13 cellular contexts compared by ENCODE assay signal in genomic region chr17:29078183-29079045, GRCh38. TPM values are rescaled to one million over a fixed set of nuclear protein-coding genes. Genes with fewer than 3 reads are reported as not detected.
A peak's percentile ranks its signal among the peaks of the same experiment; 100 is the strongest.
DNase-seq lines count a peak whose midpoint lies in the region; ATAC-seq and TF ChIP-seq lines count a peak whose summit lies in the region.
"Had no signal": no experiment of that assay in that cellular context is flagged by ENCODE, and none has a peak within 500 bp of the region (broad histone marks: within the 10 kb centered on the region; RNA-seq: fewer than 3 reads in every experiment).

No MANE protein-coding gene starts in this region.

- peaks cover 11% of the 10 kb centered on the region for H3K36me3 ChIP-seq in osteoblast (ENCODE audit: insufficient read depth, low read length)

- no peak for TF ChIP-seq CTCF in osteoblast (IDR thresholded peaks at IDR 0.05; ENCODE audit: extremely low read depth, low read depth, low read length)

- H3K9me3 ChIP-seq in osteoblast (ENCODE audit: low read depth, low read length) = no peaks in the 10 kb centered on the region
- H3K9me3 ChIP-seq: spleen had no signal

- H2AFZ ChIP-seq in osteoblast (ENCODE audit: low read length) = no peak overlapping the region

- H3K4me3 ChIP-seq in osteoblast (ENCODE audit: insufficient read depth, low read length) = no peak overlapping the region
- H3K4me3 ChIP-seq: spleen had no signal

- H3K4me1 ChIP-seq in osteoblast (ENCODE audit: insufficient read depth, low read length) = peaks cover 11% of the 10 kb centered on the region
- H3K4me1 ChIP-seq: spleen had no signal

- no peak for ATAC-seq in GM19023 (IDR thresholded peaks at IDR 0.05; ENCODE audit: unreplicated experiment)
- ATAC-seq: activated CD8-positive, alpha-beta T cell treated with anti-CD3 and anti-CD28 coated beads for 36 hours had no signal

- H3K27ac ChIP-seq in osteoblast (ENCODE audit: low read depth, low read length) = no peak overlapping the region
- H3K27ac ChIP-seq: 22Rv1, spleen had no signal

- H3K4me2 ChIP-seq in osteoblast (ENCODE audit: insufficient read depth, low read length) = no peak overlapping the region

- peaks cover 6% of the 10 kb centered on the region for H4K20me1 ChIP-seq in osteoblast (ENCODE audit: insufficient read depth, low read length)

- peaks cover under 1% of the 10 kb centered on the region for H3K27me3 ChIP-seq in osteoblast (ENCODE audit: insufficient read depth, low read length)
- H3K27me3 ChIP-seq: spleen had no signal

- H3K79me2 ChIP-seq in osteoblast (ENCODE audit: insufficient read depth, low read length) = no peaks in the 10 kb centered on the region

- DNase-seq in DMS 273 (lab: John Stamatoyannopoulos, UW; ENCODE audit: unreplicated experiment) (peak; percentile 71), DMS 273 treated with DMSO at 0.1 percent for 48 hours (lab: John Stamatoyannopoulos, UW) (no peak), NCI-H1694 treated with DMSO at 0.1 percent for 48 hours (lab: John Stamatoyannopoulos, UW) (peak; percentile 30), dermis microvascular lymphatic vessel endothelial cell (ENCODE audit: low read depth in 2 of 2) (peak; percentile 16 to 50), osteoblast (ENCODE audit: insufficient read length, low spot score, missing footprints) (peak; percentile 94), cerebellum (ENCODE audit: low spot score) (no peak)
- DNase-seq in stimulated activated CD4-positive, alpha-beta T cell treated with anti-CD3 and anti-CD28 coated beads, Interleukin-4, amount 100 ng/mL, for 24 hours = no peak
- DNase-seq: activated CD8-positive, alpha-beta T cell treated with anti-CD3 and anti-CD28 coated beads for 36 hours; naive B cell; NCI-H524 treated with DMSO at 0.1 percent for 48 hours; spleen had no signal

RNA-seq across cellular contexts. Expression of gene PIPOX, which starts 35.5 kb away (rescaled TPM):
- total RNA-seq in dermis microvascular lymphatic vessel endothelial cell (1.1 and 1.2 TPM in 2 replicates), osteoblast (1.4 and 1.8 TPM in 2 replicates), cerebellum (6.4 TPM)

Comparison
In these comparisons a context has a peak if more than half of its experiments do, and no peak if none do; other contexts are left out.
1. DNase-seq: peak in DMS 273 (single experiment), NCI-H1694 treated with DMSO at 0.1 percent for 48 hours (single experiment), dermis microvascular lymphatic vessel endothelial cell (2 of 2) and osteoblast (single experiment); none in DMS 273 treated with DMSO at 0.1 percent for 48 hours (single experiment), cerebellum (single experiment) and stimulated activated CD4-positive, alpha-beta T cell treated with anti-CD3 and anti-CD28 coated beads, Interleukin-4, amount 100 ng/mL, for 24 hours (single experiment).